Comparison of ENCODE assay signal across 19 cellular contexts in the genomic region with DNA sequence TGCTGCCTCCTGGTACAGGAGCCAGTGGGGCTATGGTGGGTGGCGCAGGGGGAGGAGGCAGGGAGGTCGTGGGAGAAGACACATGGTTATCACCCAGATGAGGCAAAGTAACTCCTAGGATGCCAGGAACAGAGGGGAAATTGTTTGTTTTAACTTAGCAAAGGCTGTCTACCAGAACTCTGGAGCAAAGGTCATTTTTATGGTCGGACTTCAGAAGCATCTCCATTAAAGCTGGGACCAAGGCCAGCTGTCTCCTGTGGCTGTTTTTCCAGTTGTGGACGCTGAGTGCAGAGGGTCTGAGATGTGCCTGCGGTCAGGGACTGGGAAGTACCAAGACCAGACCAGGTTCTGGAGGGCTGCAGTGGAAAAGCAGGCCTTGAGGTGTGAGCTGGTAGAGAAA.
DNase-seq lines count a peak whose midpoint lies in the region; ATAC-seq and TF ChIP-seq lines count a peak whose summit lies in the region.
"Had no signal": no experiment of that assay in that cellular context is flagged by ENCODE, and none has a peak within 500 bp of the region (broad histone marks: within the 10 kb centered on the region; RNA-seq: fewer than 3 reads in every experiment).

No MANE protein-coding gene starts in this region.

- no peaks in the 10 kb centered on the region for H3K36me3 Mint-ChIP-seq in CD8-positive, alpha-beta T cell
- H3K36me3 Mint-ChIP-seq: CD4-positive, CD25-positive, alpha-beta regulatory T cell; CD8-positive, alpha-beta memory T cell had no signal

- DNase-seq in Right ventricle myocardium inferior (ENCODE audit: missing footprints) (peak; percentile 18), Right ventricle myocardium superior (no peak), neuronal stem cell (ENCODE audit: low spot score) (no peak), NCI-H2196 (lab: John Stamatoyannopoulos, UW; ENCODE audit: unreplicated experiment) (no peak)
- DNase-seq in CD8-positive, alpha-beta T cell: no peak
- DNase-seq in activated T-cell treated with anti-CD3 and anti-CD28 coated beads, Interleukin-2, amount 50 U/mL, for 48 hours: no peak
- DNase-seq: CD4-positive, CD25-positive, alpha-beta regulatory T cell; CD8-positive, alpha-beta memory T cell; DMS53; DMS79 treated with DMSO at 0.1 percent for 48 hours; GF-D8; H9 had no signal

- no peak overlapping the region for H3K14ac ChIP-seq in neuronal stem cell (ENCODE audit: low read length)

- H4K8ac ChIP-seq in neuronal stem cell (ENCODE audit: low read depth, low read length): no peak overlapping the region

- no peaks in the 10 kb centered on the region for H3K27me3 Mint-ChIP-seq in CD8-positive, alpha-beta T cell (ENCODE audit: low read depth)
- H3K27me3 Mint-ChIP-seq: CD4-positive, CD25-positive, alpha-beta regulatory T cell had no signal

- ATAC-seq in Right ventricle myocardium inferior: no peak
- no peak for ATAC-seq in Right ventricle myocardium superior (ENCODE audit: poor library complexity)
- no peak for ATAC-seq in CD8-positive, alpha-beta T cell
- ATAC-seq: GM23338, HCT116 had no signal

- CTCF ChIA-PET in CD8-positive, alpha-beta T cell (lab: Charles Lee): no interaction called here

- no peak overlapping the region for H2BK15ac ChIP-seq in neuronal stem cell (ENCODE audit: low read length)

- no peak overlapping the region for H3K23ac ChIP-seq in neuronal stem cell (ENCODE audit: low read depth, low read length, poor library complexity)

- no peak overlapping the region for H3K4me2 ChIP-seq in neuronal stem cell (ENCODE audit: insufficient read depth, low read length, poor library complexity, severe bottlenecking)
- H3K4me2 ChIP-seq: BLaER1, GM23338 had no signal

- no peaks in the 10 kb centered on the region for H3K9me3 Mint-ChIP-seq in CD8-positive, alpha-beta T cell
- H3K9me3 Mint-ChIP-seq: CD4-positive, CD25-positive, alpha-beta regulatory T cell; GM23338; H9 had no signal

- H3K27ac Mint-ChIP-seq in CD8-positive, alpha-beta T cell: no peak overlapping the region
- H3K27ac Mint-ChIP-seq: B cell; CD8-positive, alpha-beta memory T cell; GM23338; H9 had no signal

- peak overlapping the region; percentile 5 for H4K91ac ChIP-seq in neuronal stem cell (ENCODE audit: low read depth, low read length, poor library complexity)

- H3K4me3 Mint-ChIP-seq in CD8-positive, alpha-beta T cell: no peak overlapping the region
- H3K4me3 Mint-ChIP-seq: B cell; CD4-positive, CD25-positive, alpha-beta regulatory T cell; GM23338; H9 had no signal

- H3K4me3 ChIP-seq in liver (ENCODE audit: low read depth in 1 of 3, low read length in 3 of 3) (no peak overlapping the region), neuronal stem cell (ENCODE audit: low read length in 2 of 2) (no peak overlapping the region)
- no peak overlapping the region for H3K4me3 ChIP-seq in CD8-positive, alpha-beta T cell (ENCODE audit: low read depth, low read length)
- H3K4me3 ChIP-seq: BLaER1, GM23338 had no signal

- H2BK12ac ChIP-seq in neuronal stem cell (ENCODE audit: low read length): no peak overlapping the region

- POLR2A ChIA-PET in CD8-positive, alpha-beta T cell (lab: Charles Lee): no interaction called here

- H3K27me3 ChIP-seq in liver (ENCODE audit: control insufficient read depth in 4 of 4, insufficient read depth in 4 of 4, low read length in 3 of 4) (no peaks in the 10 kb centered on the region), neuronal stem cell (ENCODE audit: control insufficient read depth in 3 of 3, insufficient read depth in 3 of 3, low read depth in 1 of 3, low read length in 3 of 3) (no peaks in the 10 kb centered on the region)
- H3K27me3 ChIP-seq in CD8-positive, alpha-beta T cell (ENCODE audit: insufficient read depth, low read length): no peaks in the 10 kb centered on the region
- H3K27me3 ChIP-seq: BLaER1 had no signal

- H3K4me1 Mint-ChIP-seq in CD8-positive, alpha-beta T cell (ENCODE audit: low read depth): no peaks in the 10 kb centered on the region
- H3K4me1 Mint-ChIP-seq: B cell; CD4-positive, CD25-positive, alpha-beta regulatory T cell; CD8-positive, alpha-beta memory T cell had no signal

- H3K27ac ChIP-seq in liver (ENCODE audit: low read depth in 1 of 2, low read length in 2 of 2): no peak overlapping the region
- H3K27ac ChIP-seq in neuronal stem cell (replicated peaks; ENCODE audit: low read length): no peak overlapping the region
- H3K27ac ChIP-seq in CD8-positive, alpha-beta T cell (ENCODE audit: low read depth, low read length): no peak overlapping the region
- H3K27ac ChIP-seq: 22Rv1, BLaER1, C4-2B had no signal

- peaks cover 0 to 3% (median 0%) of the 10 kb centered on the region in 4 donors for H3K9me3 ChIP-seq in liver (ENCODE audit: control insufficient read depth in 4 of 4, low read length in 3 of 4)
- peaks cover 0 to 6% of the 10 kb centered on the region in 2 donors for H3K9me3 ChIP-seq in neuronal stem cell (replicated peaks in 1 of 2; ENCODE audit: control insufficient read depth in 2 of 2, insufficient read depth in 1 of 2, low read depth in 1 of 2, low read length in 2 of 2)
- no peaks in the 10 kb centered on the region for H3K9me3 ChIP-seq in CD8-positive, alpha-beta T cell (ENCODE audit: low read length)
- H3K9me3 ChIP-seq: BLaER1 had no signal

- peak overlapping the region; percentile 71 for H2AK5ac ChIP-seq in neuronal stem cell (ENCODE audit: low read depth, low read length)

- no peak for TF ChIP-seq CTCF in liver (IDR thresholded peaks at IDR 0.05; ENCODE audit: low read depth, low read length, missing input control)
- no peak for TF ChIP-seq CTCF in CD8-positive, alpha-beta T cell (IDR thresholded peaks at IDR 0.05)

- no peak overlapping the region for H2BK5ac ChIP-seq in neuronal stem cell (ENCODE audit: low read length)

- no peak overlapping the region for H2BK120ac ChIP-seq in neuronal stem cell (ENCODE audit: low read depth, low read length)

- no peaks in the 10 kb centered on the region for H3K36me3 ChIP-seq in liver (ENCODE audit: control insufficient read depth in 4 of 4, insufficient read depth in 3 of 4, low read depth in 1 of 4, low read length in 3 of 4)
- no peaks in the 10 kb centered on the region for H3K36me3 ChIP-seq in neuronal stem cell (replicated peaks in 1 of 2; ENCODE audit: control insufficient read depth in 2 of 2, insufficient read depth in 2 of 2, low read length in 2 of 2)
- H3K36me3 ChIP-seq in CD8-positive, alpha-beta T cell (ENCODE audit: insufficient read depth, low read length): no peaks in the 10 kb centered on the region
- H3K36me3 ChIP-seq: BLaER1 had no signal

- H3K4me1 ChIP-seq in liver (ENCODE audit: control insufficient read depth in 4 of 4, insufficient read depth in 4 of 4, low read length in 3 of 4) (peaks cover 0 to 4% (median 1%) of the 10 kb centered on the region in 4 donors), neuronal stem cell (ENCODE audit: control insufficient read depth in 2 of 2, insufficient read depth in 1 of 2, low read depth in 1 of 2, low read length in 2 of 2) (peaks cover 0 to 11% of the 10 kb centered on the region in 2 donors)
- H3K4me1 ChIP-seq in CD8-positive, alpha-beta T cell (ENCODE audit: insufficient read depth, low read length): no peaks in the 10 kb centered on the region
- H3K4me1 ChIP-seq: BLaER1 had no signal

- no peak overlapping the region for H3K18ac ChIP-seq in neuronal stem cell (ENCODE audit: low read length)

- H3K9ac ChIP-seq in liver (ENCODE audit: low read depth in 1 of 2, low read length in 2 of 2) (no peak overlapping the region), neuronal stem cell (ENCODE audit: low read depth, low read length, poor library complexity) (no peak overlapping the region)
- H3K9ac ChIP-seq: BLaER1 had no signal

- no peaks in the 10 kb centered on the region for H3K79me1 ChIP-seq in neuronal stem cell (ENCODE audit: low read depth, low read length)

- intact Hi-C loops in Right ventricle myocardium inferior (cut with DNase I): no loop called here
- intact Hi-C loops in Right ventricle myocardium superior (cut with DNase I): no loop called here
- intact Hi-C loops in CD8-positive, alpha-beta T cell (cut with DNase I, micrococcal nuclease): no loop called here

- WGBS in liver: 35% methylated on average over 5 of the region's 5 CpGs
- WGBS in neuronal stem cell (ENCODE audit: extremely low coverage in 2 of 2, insufficient read length in 2 of 2, insufficient replicate concordance in 1 of 2), 2 donors: no CpG with 5 or more reads among the region's 5 CpGs

- H3K4ac ChIP-seq in neuronal stem cell (ENCODE audit: low read length): no peak overlapping the region

- no peak overlapping the region for H2AFZ ChIP-seq in neuronal stem cell (ENCODE audit: low read length)
- H2AFZ ChIP-seq: GM23338 had no signal

- peak in 1 of 2 donors; percentile 37 for TF ChIP-seq RAD21 in liver (IDR thresholded peaks at IDR 0.05)

TF ChIP-seq in liver, 16 proteins besides CTCF, POLR2A, EP300 and RAD21 (continues in another document):
- TF ChIP-seq HNF4A (conservative IDR thresholded peaks at IDR 0.05) (peak; percentile 39 to 78), TAF1 (conservative IDR thresholded peaks at IDR 0.05) (no peak), HNF4G (IDR thresholded peaks at IDR 0.05) (peak; percentile 49), RXRA (IDR thresholded peaks at IDR 0.05) (peak; percentile 6 to 33), YY1 (IDR thresholded peaks at IDR 0.05) (no peak), JUND (IDR thresholded peaks at IDR 0.05) (no peak), SP1 (IDR thresholded peaks at IDR 0.05) (peak; percentile 63)
- TF ChIP-seq, protein P1, sequence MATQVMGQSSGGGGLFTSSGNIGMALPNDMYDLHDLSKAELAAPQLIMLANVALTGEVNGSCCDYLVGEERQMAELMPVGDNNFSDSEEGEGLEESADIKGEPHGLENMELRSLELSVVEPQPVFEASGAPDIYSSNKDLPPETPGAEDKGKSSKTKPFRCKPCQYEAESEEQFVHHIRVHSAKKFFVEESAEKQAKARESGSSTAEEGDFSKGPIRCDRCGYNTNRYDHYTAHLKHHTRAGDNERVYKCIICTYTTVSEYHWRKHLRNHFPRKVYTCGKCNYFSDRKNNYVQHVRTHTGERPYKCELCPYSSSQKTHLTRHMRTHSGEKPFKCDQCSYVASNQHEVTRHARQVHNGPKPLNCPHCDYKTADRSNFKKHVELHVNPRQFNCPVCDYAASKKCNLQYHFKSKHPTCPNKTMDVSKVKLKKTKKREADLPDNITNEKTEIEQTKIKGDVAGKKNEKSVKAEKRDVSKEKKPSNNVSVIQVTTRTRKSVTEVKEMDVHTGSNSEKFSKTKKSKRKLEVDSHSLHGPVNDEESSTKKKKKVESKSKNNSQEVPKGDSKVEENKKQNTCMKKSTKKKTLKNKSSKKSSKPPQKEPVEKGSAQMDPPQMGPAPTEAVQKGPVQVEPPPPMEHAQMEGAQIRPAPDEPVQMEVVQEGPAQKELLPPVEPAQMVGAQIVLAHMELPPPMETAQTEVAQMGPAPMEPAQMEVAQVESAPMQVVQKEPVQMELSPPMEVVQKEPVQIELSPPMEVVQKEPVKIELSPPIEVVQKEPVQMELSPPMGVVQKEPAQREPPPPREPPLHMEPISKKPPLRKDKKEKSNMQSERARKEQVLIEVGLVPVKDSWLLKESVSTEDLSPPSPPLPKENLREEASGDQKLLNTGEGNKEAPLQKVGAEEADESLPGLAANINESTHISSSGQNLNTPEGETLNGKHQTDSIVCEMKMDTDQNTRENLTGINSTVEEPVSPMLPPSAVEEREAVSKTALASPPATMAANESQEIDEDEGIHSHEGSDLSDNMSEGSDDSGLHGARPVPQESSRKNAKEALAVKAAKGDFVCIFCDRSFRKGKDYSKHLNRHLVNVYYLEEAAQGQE (IDR thresholded peaks at IDR 0.05): no peak
